12 cellular contexts compared by ENCODE assay signal in the genomic region with DNA sequence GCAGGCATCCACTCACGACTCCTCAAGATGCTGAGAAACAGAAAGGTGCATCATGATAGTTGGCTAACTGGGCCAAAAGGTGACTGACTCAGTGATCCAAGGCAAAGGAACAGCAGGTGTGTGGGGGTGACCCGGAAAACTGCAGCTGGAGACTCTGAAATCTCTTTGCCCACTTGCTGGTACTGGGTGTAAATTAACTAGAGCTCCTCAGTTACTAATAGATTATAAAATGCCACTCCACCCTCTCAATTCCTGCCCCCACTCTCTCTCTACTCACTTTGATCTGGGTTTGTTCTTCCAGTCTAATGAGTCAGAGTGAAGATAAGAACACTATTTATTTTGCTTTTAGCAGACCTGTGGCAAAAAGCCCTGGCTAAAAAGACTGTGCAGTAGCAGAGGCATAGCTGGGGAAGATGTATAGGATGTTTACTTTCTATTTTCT. TPM values are rescaled to one million over a fixed set of nuclear protein-coding genes. Genes with fewer than 3 reads are reported as not detected.
DNase-seq lines count a peak whose midpoint lies in the region; ATAC-seq, FAIRE-seq and TF ChIP-seq lines count a peak whose summit lies in the region.
"Had no signal": no experiment of that assay in that cellular context is flagged by ENCODE, and none has a peak within 500 bp of the region (broad histone marks: within the 10 kb centered on the region; RNA-seq: fewer than 3 reads in every experiment).

No MANE protein-coding gene starts in this region.

- in situ Hi-C loops in GM12878 (cut with MboI), result loop anchor here (5.0 kb wide), 1 partner anchor 266 kb away; no protein-coding TSS in a partner anchor

- peaks cover 1% of the 10 kb centered on the region for H3K27me3 Mint-ChIP-seq in glutamatergic neuron (ENCODE audit: unreplicated experiment)

- H3K4me3 ChIP-seq in GM12878, result no peak overlapping the region
- no peak overlapping the region for H3K4me3 ChIP-seq in effector memory CD4-positive, alpha-beta T cell (ENCODE audit: insufficient read depth, low read depth, low read length, poor library complexity, severe bottlenecking)
- H3K4me3 ChIP-seq: prostate gland had no signal

- H4K20me1 ChIP-seq in GM12878 (ENCODE audit: control insufficient read depth, insufficient read depth), result no peaks in the 10 kb centered on the region

- TF ChIP-seq RAD21 in GM12878 (IDR thresholded peaks at IDR 0.05; ENCODE audit: insufficient read depth, low read depth, low read length), result no peak

- no peak for FAIRE-seq in GM12878 (lab: Jason Lieb, UNC)

- TF ChIP-seq CTCF in GM12878 (IDR thresholded peaks at IDR 0.05 in 2 of 3, conservative IDR thresholded peaks at IDR 0.05 in 1 of 3; ENCODE audit: control insufficient read depth in 2 of 3, extremely low read depth in 1 of 3, insufficient read depth in 1 of 3, low read depth in 3 of 3, low read length in 3 of 3), result no peak
- no peak for TF ChIP-seq CTCF in glutamatergic neuron (IDR thresholded peaks at IDR 0.05; ENCODE audit: partially characterized antibody, unreplicated experiment)

- no peaks in the 10 kb centered on the region for H3K9me3 ChIP-seq in GM12878 (replicated peaks; ENCODE audit: control insufficient read depth, insufficient read depth, low read length)
- H3K9me3 ChIP-seq in effector memory CD4-positive, alpha-beta T cell (ENCODE audit: control insufficient read depth, low read length), result no peaks in the 10 kb centered on the region
- H3K9me3 ChIP-seq: prostate gland had no signal

- no peak for TF ChIP-seq EP300 in GM12878 (IDR thresholded peaks at IDR 0.05; ENCODE audit: borderline replicate concordance in 1 of 2, control insufficient read depth in 1 of 2, low read depth in 2 of 2, low read length in 2 of 2)

- no peaks in the 10 kb centered on the region for H3K9me3 Mint-ChIP-seq in glutamatergic neuron (ENCODE audit: unreplicated experiment)

- H3K4me3 Mint-ChIP-seq in glutamatergic neuron (ENCODE audit: unreplicated experiment), result no peak overlapping the region

- H3K4me2 ChIP-seq in GM12878 (ENCODE audit: control insufficient read depth, insufficient read depth), result no peak overlapping the region

- SMC1A ChIA-PET in GM12878 (lab: Charles Lee; ENCODE audit: uncharacterized antibody, unreplicated experiment), result interaction anchor here (0.8 to 2.1 kb wide), 7 partner anchors 12 to 275 kb away, joined by 3 to 19 read pairs (median 4); no protein-coding TSS in a partner anchor

- no peak overlapping the region for H3K27ac ChIP-seq in GM12878 (ENCODE audit: control insufficient read depth, insufficient read depth)
- no peak overlapping the region for H3K27ac ChIP-seq in effector memory CD4-positive, alpha-beta T cell (ENCODE audit: insufficient read depth, low read length, poor library complexity, severe bottlenecking)
- H3K27ac ChIP-seq: prostate gland had no signal

- H3K36me3 Mint-ChIP-seq in glutamatergic neuron (ENCODE audit: unreplicated experiment), result no peaks in the 10 kb centered on the region

- intact Hi-C loops in GM12878 (cut with micrococcal nuclease; ENCODE audit: unreplicated experiment), result loop anchor here (10.0 kb wide), 1 partner anchor 134 kb away; no protein-coding TSS in a partner anchor

- DNase-seq in EH (ENCODE audit: low read depth) (peak; percentile 41), NCI-H226 (peak; percentile 81), GM12878 (ENCODE audit: low read depth, low spot score) (no peak), myocyte (ENCODE audit: low read depth) (peak; percentile 19), NAMALWA (ENCODE audit: low spot score) (no peak), glutamatergic neuron (no peak), NCI-H2081 (lab: John Stamatoyannopoulos, UW) (no peak)
- DNase-seq in effector memory CD4-positive, alpha-beta T cell, result no peak
- DNase-seq: NCI-H2171 had no signal

- no peaks in the 10 kb centered on the region for H3K36me3 ChIP-seq in GM12878 (ENCODE audit: control insufficient read depth in 2 of 2, insufficient read depth in 2 of 2, low read length in 1 of 2)
- H3K36me3 ChIP-seq in effector memory CD4-positive, alpha-beta T cell (ENCODE audit: control insufficient read depth, insufficient read depth, low read length), result no peaks in the 10 kb centered on the region
- H3K36me3 ChIP-seq: prostate gland had no signal

- CTCF ChIA-PET in GM12878 (lab: Yijun Ruan, JAX), result interaction anchor here (0.8 to 5.9 kb wide), 12 partner anchors 10 to 449 kb away, joined by 3 to 48 read pairs (median 4); a partner anchor contains a TSS

- peaks cover 4% of the 10 kb centered on the region for H3K4me1 Mint-ChIP-seq in glutamatergic neuron (ENCODE audit: low read depth, unreplicated experiment)

- no peak overlapping the region for H3K27ac Mint-ChIP-seq in glutamatergic neuron (ENCODE audit: unreplicated experiment)

- H3K9ac ChIP-seq in GM12878 (ENCODE audit: control insufficient read depth, insufficient read depth, low read length), result no peak overlapping the region

- H3K27me3 ChIP-seq in GM12878 (replicated peaks in 1 of 2; ENCODE audit: control insufficient read depth in 2 of 2, insufficient read depth in 2 of 2, low read length in 1 of 2), result no peaks in the 10 kb centered on the region; a peak in 2 of 4 replicates
- no peaks in the 10 kb centered on the region for H3K27me3 ChIP-seq in effector memory CD4-positive, alpha-beta T cell (replicated peaks; ENCODE audit: control insufficient read depth, insufficient read depth, low read length, poor library complexity, severe bottlenecking)

- no peaks in the 10 kb centered on the region for H3K4me1 ChIP-seq in GM12878 (ENCODE audit: control insufficient read depth, insufficient read depth, low read length)
- peaks cover 7% of the 10 kb centered on the region for H3K4me1 ChIP-seq in effector memory CD4-positive, alpha-beta T cell (ENCODE audit: control insufficient read depth, insufficient read depth, low read length, poor library complexity, severe bottlenecking)
- H3K4me1 ChIP-seq: prostate gland had no signal

- POLR2A ChIA-PET in GM12878 (lab: Charles Lee), result interaction anchor here (0.7 kb wide), 1 partner anchor 351 kb away, joined by 6 read pairs; no protein-coding TSS in a partner anchor

- H2AFZ ChIP-seq in GM12878 (ENCODE audit: control insufficient read depth, low read depth, low read length), result no peak overlapping the region; the same call in 1 of the 2 replicates

- RAD21 ChIA-PET in GM12878 (lab: Charles Lee; ENCODE audit: unreplicated experiment), result interaction anchor here (0.6 to 1.4 kb wide), 5 partner anchors 10 to 1653 kb away, joined by 3 to 10 read pairs (median 4); no protein-coding TSS in a partner anchor

- ATAC-seq in GM12878, result peak; percentile 10; the same call in 2 of the 3 replicates

- TF ChIP-seq POLR2A in GM12878 (IDR thresholded peaks at IDR 0.05; ENCODE audit: low read depth, low read length), result no peak

- H3K79me2 ChIP-seq in GM12878 (ENCODE audit: control insufficient read depth, insufficient read depth, low read length), result no peaks in the 10 kb centered on the region

- no TSS peak for BruUV-seq in GM12878 (replicated peaks; lab: Mats Ljungman, UMichigan)

- WGBS in GM12878 (ENCODE audit: insufficient coverage, insufficient replicate concordance, low lambda C conversion rate, missing lambda C conversion rate), result 63% methylated on average over 2 of the region's 2 CpGs

RNA-seq across cellular contexts. Expression of a gene that starts 7.2 kb away (rescaled TPM):
- total RNA-seq in GM12878 (2013; cell fraction: nucleolus; rRNA removed), result 22.5 and 25.7 TPM in 2 replicates
- 11.2 and 14.6 TPM in 2 replicates for total RNA-seq in GM12878 (2014; rRNA removed)
- total RNA-seq in GM12878 (2014; rRNA removed; fragmentation: Illumina TruSeq; extraction: Trizol), result 13.7 and 14.6 TPM in 2 replicates
- total RNA-seq in GM12878 (2021), result 11.0 and 11.3 TPM in 2 replicates
- polyA plus RNA-seq in GM12878 (2011; ENCODE audit: low read depth), result 12.4 TPM
- polyA plus RNA-seq in GM12878 (2011; rRNA removed), result 34.7 and 37.3 TPM in 2 replicates
- polyA plus RNA-seq in GM12878 (2011; cell fraction: cytosol; rRNA removed), result 32.3 and 36.8 TPM in 2 replicates
- polyA plus RNA-seq in GM12878 (2011; cell fraction: nucleus; rRNA removed), result 20.8 and 25.0 TPM in 2 replicates
- 17.1 and 17.9 TPM in 2 replicates for polyA plus RNA-seq in GM12878 (2012)
- 16.0 and 20.1 TPM in 2 replicates for polyA plus RNA-seq in GM12878 (2014; fragmentation: Illumina TruSeq; extraction: Trizol)
- 10 to 100 TPM; 23.3 to 29.7 TPM for polyA plus RNA-seq in GM12878 (2014; fragmentation: Nextera tagmentation; extraction: Ambion mirVana)
- 12.4 and 12.6 TPM in 2 replicates for polyA plus RNA-seq in GM12878 (2014; rRNA removed)
- 10 to 100 TPM; 26.1 to 26.8 TPM for polyA plus RNA-seq in GM12878 (2016; fragmentation: Nextera tagmentation; extraction: Ambion mirVana)
- 43.6 and 50.8 TPM in 2 replicates for polyA minus RNA-seq in GM12878 (2011; rRNA and poly(A)+ RNA removed)
- 11.2 and 12.1 TPM in 2 replicates for polyA minus RNA-seq in GM12878 (2011; cell fraction: cytosol; rRNA and poly(A)+ RNA removed)
- polyA minus RNA-seq in GM12878 (2011; cell fraction: nucleus; rRNA and poly(A)+ RNA removed), result 20.8 and 26.7 TPM in 2 replicates
- 21.3 and 25.7 TPM in 2 replicates for total RNA-seq in myocyte
- 17.4 TPM for polyA plus RNA-seq in myocyte (2012)
- 27.7 TPM for total RNA-seq in glutamatergic neuron (ENCODE audit: unreplicated experiment)

RNA-seq across cellular contexts. Expression of a gene that starts 30.5 kb away (rescaled TPM):
- not detected in 2 replicates for total RNA-seq in GM12878 (2013; cell fraction: nucleolus; rRNA removed)
- total RNA-seq in GM12878 (2014; rRNA removed) (not detected in 2 replicates), GM12878 (2014; rRNA removed; fragmentation: Illumina TruSeq; extraction: Trizol) (not detected in 2 replicates), GM12878 (2021) (not detected in 2 replicates), myocyte (133 and 144 TPM in 2 replicates), glutamatergic neuron (ENCODE audit: unreplicated experiment) (not detected)
- polyA plus RNA-seq in GM12878 (2011; ENCODE audit: low read depth), result not detected
- polyA plus RNA-seq in GM12878 (2011; rRNA removed) (not detected in 2 replicates), GM12878 (2014; fragmentation: Illumina TruSeq; extraction: Trizol) (not detected in 2 replicates), GM12878 (2014; fragmentation: Nextera tagmentation; extraction: Ambion mirVana) (not detected), GM12878 (2014; rRNA removed) (not detected in 2 replicates), GM12878 (2016; fragmentation: Nextera tagmentation; extraction: Ambion mirVana) (not detected)
- not detected in 2 replicates for polyA plus RNA-seq in GM12878 (2011; cell fraction: cytosol; rRNA removed)
- not detected in 2 replicates for polyA plus RNA-seq in GM12878 (2011; cell fraction: nucleus; rRNA removed)
- not detected in 2 replicates for polyA plus RNA-seq in GM12878 (2012)
- polyA minus RNA-seq in GM12878 (2011; rRNA and poly(A)+ RNA removed), result not detected in 2 replicates
- polyA minus RNA-seq in GM12878 (2011; cell fraction: cytosol; rRNA and poly(A)+ RNA removed), result not detected in 2 replicates
- polyA minus RNA-seq in GM12878 (2011; cell fraction: nucleus; rRNA and poly(A)+ RNA removed), result not detected in 2 replicates
- 35.5 TPM for polyA plus RNA-seq in myocyte (2012)
- total RNA-seq: activated CD8-positive, alpha-beta memory T cell treated with anti-CD3 and anti-CD28 coated beads for 36 hours; epithelial cell of proximal tubule had no signal

Comparison
In these comparisons a context has a peak if more than half of its experiments do, and no peak if none do; other contexts are left out.
1. DNase-seq: peak in EH (single experiment), NCI-H226 (single experiment) and myocyte (single experiment); none in GM12878 (single experiment), NAMALWA (single experiment), glutamatergic neuron (single experiment), effector memory CD4-positive, alpha-beta T cell (0 of 3) and NCI-H2081 (0 of 2).
2. RNA of a gene that starts 30.5 kb away (total RNA-seq): 133 to 144 TPM in myocyte; not detected in glutamatergic neuron (single experiment) and not detected in GM12878; every median in the first group is over 100 times any median in the second.